ENCODE assay signal across 22 cellular contexts in the genomic region with DNA sequence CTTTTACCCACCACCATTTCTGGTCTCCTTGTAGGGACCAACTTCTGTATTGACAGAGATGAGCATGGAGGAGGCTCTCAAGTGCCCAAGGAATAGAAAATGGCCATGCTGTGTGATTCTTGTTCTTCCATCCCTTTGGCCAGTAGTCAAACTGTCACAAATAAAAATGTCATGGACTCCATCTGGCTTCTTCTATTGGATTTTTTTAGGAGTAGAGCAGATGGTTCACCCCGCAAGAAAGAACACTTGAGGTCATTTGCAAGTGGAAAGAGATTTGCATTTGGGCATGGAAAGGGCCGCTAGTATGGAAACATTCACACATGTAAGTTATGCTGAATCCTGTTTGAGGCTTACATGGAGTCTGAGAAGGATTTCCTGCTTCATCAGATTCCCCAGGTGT.
"Had no signal": no experiment of that assay in that cellular context is flagged by ENCODE, and none has a peak within 500 bp of the region (broad histone marks: within the 10 kb centered on the region; RNA-seq: fewer than 3 reads in every experiment).

No MANE protein-coding gene starts in this region.

- H3K27ac ChIP-seq: adrenal gland, Peyer's patch, RWPE1, SJCRH30, VCaP had no signal

- H3K4me3 ChIP-seq: adrenal gland, Peyer's patch, SJCRH30 had no signal

- H3K27me3 Mint-ChIP-seq: activated CD4-positive, alpha-beta T cell treated with anti-CD3 and anti-CD28 coated beads for 36 hours; activated naive CD8-positive, alpha-beta T cell treated with anti-CD3 and anti-CD28 coated beads, Interleukin-2, amount 10 ng/mL, durations not matched to agents 7 days and 5 days had no signal

- H3K9me3 ChIP-seq: adrenal gland, Peyer's patch, SJCRH30, SK-N-SH had no signal

- H3K36me3 Mint-ChIP-seq: activated naive CD8-positive, alpha-beta T cell treated with anti-CD3 and anti-CD28 coated beads, Interleukin-2, amount 10 ng/mL, durations not matched to agents 7 days and 5 days had no signal

- H3K27ac Mint-ChIP-seq: activated CD4-positive, alpha-beta T cell treated with anti-CD3 and anti-CD28 coated beads for 36 hours; activated CD8-positive, alpha-beta T cell treated with anti-CD3 and anti-CD28 coated beads, Interleukin-2, amount 10 ng/mL, durations not matched to agents 7 days and 5 days; activated naive CD8-positive, alpha-beta T cell treated with anti-CD3 and anti-CD28 coated beads, Interleukin-2, amount 10 ng/mL, durations not matched to agents 7 days and 5 days had no signal

- H3K27me3 ChIP-seq: adrenal gland, Peyer's patch, SJCRH30 had no signal

- H3K4me3 Mint-ChIP-seq: activated CD4-positive, alpha-beta T cell treated with anti-CD3 and anti-CD28 coated beads for 36 hours; activated CD8-positive, alpha-beta T cell treated with anti-CD3 and anti-CD28 coated beads, Interleukin-2, amount 10 ng/mL, durations not matched to agents 7 days and 5 days; activated naive CD8-positive, alpha-beta T cell treated with anti-CD3 and anti-CD28 coated beads, Interleukin-2, amount 10 ng/mL, durations not matched to agents 7 days and 5 days had no signal

- H3K9me3 Mint-ChIP-seq: activated naive CD8-positive, alpha-beta T cell treated with anti-CD3 and anti-CD28 coated beads, Interleukin-2, amount 10 ng/mL, durations not matched to agents 7 days and 5 days had no signal

- DNase-seq: activated CD4-positive, alpha-beta T cell treated with anti-CD3 and anti-CD28 coated beads for 36 hours; activated CD8-positive, alpha-beta memory T cell treated with anti-CD3 and anti-CD28 coated beads, Interleukin-2, amount 50 U/mL, for 48 hours; activated CD8-positive, alpha-beta T cell treated with anti-CD3 and anti-CD28 coated beads, Interleukin-2, amount 10 ng/mL, durations not matched to agents 7 days and 5 days; activated naive CD4-positive, alpha-beta T cell treated with anti-CD3 and anti-CD28 coated beads, Interleukin-2, amount 50 U/mL, for 16 hours; activated naive CD8-positive, alpha-beta T cell treated with anti-CD3 and anti-CD28 coated beads, Interleukin-2, amount 10 ng/mL, durations not matched to agents 7 days and 5 days; activated T-cell treated with anti-CD3 and anti-CD28 coated beads, Interleukin-2, amount 50 U/mL, for 1 hour; adrenal gland; anterior cingulate cortex; Karpas-422; MM.1S; NCI-H1105 treated with DMSO at 0.1 percent for 48 hours; NCI-H1436 treated with DMSO at 0.1 percent for 48 hours; NCI-H187; NCI-H2081; NCI-H226; Peyer's patch; Right ventricle myocardium superior; SJCRH30; SK-N-SH; T-helper 1 cell had no signal

- ATAC-seq: activated CD4-positive, alpha-beta T cell treated with anti-CD3 and anti-CD28 coated beads for 36 hours; activated CD8-positive, alpha-beta T cell treated with anti-CD3 and anti-CD28 coated beads, Interleukin-2, amount 10 ng/mL, durations not matched to agents 7 days and 5 days had no signal

- H3K36me3 ChIP-seq: adrenal gland, Peyer's patch, SJCRH30 had no signal
